In genomic region chr6:155444120-155444917, GRCh38 we compare ENCODE assay signal across 1 cellular context.
TF ChIP-seq lines count a peak whose summit lies in the region.

No MANE protein-coding gene starts in this region.

TF ChIP-seq in HepG2, 621 proteins besides CTCF, POLR2A, EP300 and RAD21 (continued from another document and continues in another):
- TF ChIP-seq ZBTB49 (CRISPR knock-in tag; IDR thresholded peaks at IDR 0.05; ENCODE audit: borderline replicate concordance) (no peak), HMGA1 (CRISPR knock-in tag; conservative IDR thresholded peaks at IDR 0.05) (no peak), RXRA (CRISPR knock-in tag; IDR thresholded peaks at IDR 0.05) (peak; percentile 86; the same call in 1 of the 2 replicates), JUNB (CRISPR knock-in tag; IDR thresholded peaks at IDR 0.05; ENCODE audit: borderline replicate concordance) (no peak; the same call in 1 of the 2 replicates), ZFP91 (CRISPR knock-in tag; IDR thresholded peaks at IDR 0.05; ENCODE audit: borderline replicate concordance) (no peak), TEF (CRISPR knock-in tag; IDR thresholded peaks at IDR 0.05) (no peak; the same call in 1 of the 2 replicates), CREB1 (IDR thresholded peaks at IDR 0.05) (no peak), CREB1 (CRISPR knock-in tag; IDR thresholded peaks at IDR 0.05) (peak; percentile 63), ZNF354B (CRISPR knock-in tag; IDR thresholded peaks at IDR 0.05) (0 out of 2 replicates have a peak, but pooled peaks have one; percentile 72), MLXIP (CRISPR knock-in tag; IDR thresholded peaks at IDR 0.05; ENCODE audit: borderline replicate concordance) (no peak), ZNF800 (CRISPR knock-in tag; IDR thresholded peaks at IDR 0.05) (peak; percentile 22; the same call in 1 of the 2 replicates), STAG1 (CRISPR knock-in tag; IDR thresholded peaks at IDR 0.05) (peak; percentile 28), MXD4 (CRISPR knock-in tag; IDR thresholded peaks at IDR 0.05) (peak; percentile 49; the same call in 1 of the 2 replicates), ZNF563 (CRISPR knock-in tag; IDR thresholded peaks at IDR 0.05) (no peak), ZBTB26 (CRISPR knock-in tag; IDR thresholded peaks at IDR 0.05; ENCODE audit: borderline replicate concordance) (peak; percentile 45; the same call in 1 of the 2 replicates), HNF4G (IDR thresholded peaks at IDR 0.05; ENCODE audit: borderline replicate concordance, low read depth, low read length) (peak; percentile 63; the same call in 1 of the 2 replicates), HNF4G (CRISPR knock-in tag; IDR thresholded peaks at IDR 0.05; ENCODE audit: borderline replicate concordance, low read depth) (no peak), SMYD3 (CRISPR knock-in tag; IDR thresholded peaks at IDR 0.05) (no peak; the same call in 1 of the 2 replicates), ZNF275 (CRISPR knock-in tag; IDR thresholded peaks at IDR 0.05; ENCODE audit: borderline replicate concordance) (no peak; the same call in 1 of the 2 replicates), RBAK (CRISPR knock-in tag; IDR thresholded peaks at IDR 0.05) (no peak), ZNF205 (CRISPR knock-in tag; IDR thresholded peaks at IDR 0.05) (0 out of 2 replicates have a peak, but pooled peaks have one; percentile 37), JARID2 (CRISPR knock-in tag; IDR thresholded peaks at IDR 0.05; ENCODE audit: insufficient replicate concordance) (no peak), ZNF484 (CRISPR knock-in tag; IDR thresholded peaks at IDR 0.05; ENCODE audit: borderline replicate concordance, low read depth) (no peak), TBP (CRISPR knock-in tag; IDR thresholded peaks at IDR 0.05) (no peak), ATF7 (IDR thresholded peaks at IDR 0.05) (peak; percentile 70), ATF7 (CRISPR knock-in tag; IDR thresholded peaks at IDR 0.05) (no peak; the same call in 1 of the 2 replicates), CBX1 (IDR thresholded peaks at IDR 0.05; ENCODE audit: low read depth) (no peak), ZNF747 (CRISPR knock-in tag; IDR thresholded peaks at IDR 0.05; ENCODE audit: borderline replicate concordance) (peak; percentile 42; the same call in 1 of the 2 replicates), SKIL (CRISPR knock-in tag; IDR thresholded peaks at IDR 0.05; ENCODE audit: borderline replicate concordance) (no peak), ZNF564 (CRISPR knock-in tag; IDR thresholded peaks at IDR 0.05) (0 out of 2 replicates have a peak, but pooled peaks have one; percentile 1), ATF1 (CRISPR knock-in tag; IDR thresholded peaks at IDR 0.05) (no peak), ZNF839 (CRISPR knock-in tag; IDR thresholded peaks at IDR 0.05; ENCODE audit: borderline replicate concordance) (no peak), HIC2 (CRISPR knock-in tag; IDR thresholded peaks at IDR 0.05; ENCODE audit: low read depth) (no peak), ZFP36 (IDR thresholded peaks at IDR 0.05; ENCODE audit: borderline replicate concordance, low read depth, low read length, partially characterized antibody) (no peak), ZBTB1 (CRISPR knock-in tag; IDR thresholded peaks at IDR 0.05; ENCODE audit: borderline replicate concordance) (no peak), BATF2 (CRISPR knock-in tag; IDR thresholded peaks at IDR 0.05) (no peak), ZNF34 (CRISPR knock-in tag; IDR thresholded peaks at IDR 0.05; ENCODE audit: borderline replicate concordance) (peak; percentile 79; the same call in 1 of the 2 replicates), ZC3H13 (CRISPR knock-in tag; IDR thresholded peaks at IDR 0.05) (no peak), MATR3 (CRISPR knock-in tag; IDR thresholded peaks at IDR 0.05) (no peak), ISL2 (CRISPR knock-in tag; IDR thresholded peaks at IDR 0.05) (peak; percentile 98), ZFP41 (CRISPR knock-in tag; IDR thresholded peaks at IDR 0.05; ENCODE audit: borderline replicate concordance) (no peak), PATZ1 (CRISPR knock-in tag; IDR thresholded peaks at IDR 0.05) (peak; percentile 64), NONO (IDR thresholded peaks at IDR 0.05) (no peak), NONO (CRISPR knock-in tag; conservative IDR thresholded peaks at IDR 0.05) (peak; percentile 68; the same call in 1 of the 2 replicates)
